Comparison of ENCODE assay signal across 27 cellular contexts in the genomic region with DNA sequence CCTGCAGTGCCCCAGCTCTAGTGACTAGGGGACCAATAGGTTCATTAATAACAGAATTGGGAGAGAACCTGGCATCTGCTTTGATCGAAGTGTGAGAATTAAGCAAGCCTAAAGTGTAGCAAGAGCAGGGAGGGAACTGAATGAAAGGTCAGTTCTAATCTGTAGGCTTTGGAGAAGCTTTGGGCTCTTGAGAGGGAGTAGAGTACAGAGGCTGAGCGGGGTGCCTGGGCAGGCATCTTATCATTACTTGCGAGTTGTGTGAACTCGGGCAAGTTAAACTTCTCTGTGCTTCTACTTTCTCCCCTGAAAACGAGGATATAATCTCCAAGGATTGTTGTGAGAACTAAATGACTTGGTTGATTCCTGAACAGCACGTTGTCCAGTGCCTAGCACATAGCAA. TPM values are rescaled to one million over a fixed set of nuclear protein-coding genes. Genes with fewer than 3 reads are reported as not detected.
"Had no signal": no experiment of that assay in that cellular context is flagged by ENCODE, and none has a peak within 500 bp of the region (broad histone marks: within the 10 kb centered on the region; RNA-seq: fewer than 3 reads in every experiment).

No MANE protein-coding gene starts in this region.

- H3K36me3 ChIP-seq: adrenal gland, ascending aorta, left lung, lower lobe of right lung, pancreas, prostate gland, stomach, thyroid gland, upper lobe of right lung had no signal

- H3K4me1 Mint-ChIP-seq: central memory CD8-positive, alpha-beta T cell had no signal

- DNase-seq: activated CD4-positive, alpha-beta T cell treated with anti-CD3 and anti-CD28 coated beads for 4 hours; activated CD4-positive, alpha-beta T cell treated with anti-CD3 and anti-CD28 coated beads, Interleukin-2, amount 50 U/mL, for 4 hours; activated effector memory CD4-positive, alpha-beta T cell treated with Interleukin-2 at 50 U/mL for 16 hours; activated naive CD4-positive, alpha-beta T cell treated with Interleukin-2 at 50 U/mL for 16 hours; activated T-cell treated with anti-CD3 and anti-CD28 coated beads for 4 hours; left lung; lower lobe of right lung; nephron progenitor cell; stimulated activated CD4-positive, alpha-beta T cell treated with anti-CD3 and anti-CD28 coated beads, Interleukin-15, amount 100 ng/mL, for 24 hours; stimulated activated CD4-positive, alpha-beta T cell treated with anti-CD3 and anti-CD28 coated beads, Interleukin-2, amount 100 ng/mL, for 24 hours; stomach; T-helper 9 cell; upper lobe of right lung had no signal

- H3K4me3 Mint-ChIP-seq: central memory CD8-positive, alpha-beta T cell had no signal

- H3K27ac ChIP-seq: adrenal gland, left lung, pancreas, stomach, thyroid gland, upper lobe of right lung, VCaP had no signal

- H3K4me1 ChIP-seq: prostate gland had no signal

- H3K9me3 ChIP-seq: adrenal gland, ascending aorta, left lung, lower lobe of right lung, mucosa of descending colon, pancreas, prostate gland, stomach, thyroid gland, upper lobe of right lung had no signal

- H3K27ac Mint-ChIP-seq: activated naive CD8-positive, alpha-beta T cell; dendritic cell treated with granulocyte-macrophage colony-stimulating factor and Interleukin-4, amounts not matched to agents 40 ng/mL and 50 ng/mL, for 4 days; endodermal cell; nephron progenitor cell; stimulated activated naive B cell treated with anti-CD40 and anti-IgM and Interleukin-4, amounts not matched to agents 10 μg/mL and 1 μg/mL and 100 μg/mL, for 72 hours had no signal

- H3K27me3 ChIP-seq: ascending aorta, pancreas, thyroid gland had no signal

- H3K36me3 Mint-ChIP-seq: activated naive CD8-positive, alpha-beta T cell had no signal

- H3K9me3 Mint-ChIP-seq: central memory CD8-positive, alpha-beta T cell; dendritic cell treated with granulocyte-macrophage colony-stimulating factor and Interleukin-4, amounts not matched to agents 40 ng/mL and 50 ng/mL, for 4 days; endodermal cell; nephron progenitor cell; stimulated activated naive B cell treated with anti-CD40 and anti-IgM and Interleukin-4, amounts not matched to agents 10 μg/mL and 1 μg/mL and 100 μg/mL, for 72 hours had no signal

- FAIRE-seq: pancreas, TTC549 had no signal

- H3K4me3 ChIP-seq: left lung, mucosa of descending colon, thyroid gland, upper lobe of right lung had no signal

RNA-seq across cellular contexts. Expression of gene PARM1, which starts 0.9 kb away (rescaled TPM):
- total RNA-seq: T-helper 1 cell treated with Interleukin-12 subunit alpha and Interleukin-12 subunit beta and Interleukin-4 antibody, amounts not matched to agents 30 ng/mL and 1 ng/mL, for 36 hours had no signal
